ENCODE assay signal across 15 cellular contexts in genomic region chr7:137755438-137755837, GRCh38.
"Had no signal": no experiment of that assay in that cellular context is flagged by ENCODE, and none has a peak within 500 bp of the region (broad histone marks: within the 10 kb centered on the region; RNA-seq: fewer than 3 reads in every experiment).

No MANE protein-coding gene starts in this region.

- H3K9me3 Mint-ChIP-seq: activated T-cell treated with anti-CD3 and anti-CD28 coated beads, Interleukin-2, amount 50 U/mL, for 24 hours had no signal

- H3K4me1 Mint-ChIP-seq: activated CD8-positive, alpha-beta memory T cell treated with anti-CD3 and anti-CD28 coated beads, Interleukin-2, amount 10 ng/mL, durations not matched to agents 7 days and 5 days; memory B cell had no signal

- H3K9ac ChIP-seq: parathyroid adenoma had no signal

- H3K27ac ChIP-seq: breast epithelium, left lung, parathyroid adenoma, stomach had no signal

- DNase-seq: activated CD4-positive, alpha-beta T cell treated with anti-CD3 and anti-CD28 coated beads, Interleukin-2, amount 50 U/mL, for 1 hour; activated CD8-positive, alpha-beta memory T cell treated with anti-CD3 and anti-CD28 coated beads, Interleukin-2, amount 10 ng/mL, durations not matched to agents 7 days and 5 days; activated effector memory CD4-positive, alpha-beta T cell treated with anti-CD3 and anti-CD28 coated beads, Interleukin-2, amount 50 U/mL, for 16 hours; activated T-cell treated with anti-CD3 and anti-CD28 coated beads, Interleukin-2, amount 50 U/mL, for 24 hours; endodermal cell; erythroblast; left lung; stimulated activated CD4-positive, alpha-beta T cell treated with anti-CD3 and anti-CD28 coated beads, Interleukin-4, amount 100 ng/mL, for 4 hours; stomach; uterus had no signal

- H3K27ac Mint-ChIP-seq: activated CD8-positive, alpha-beta memory T cell treated with anti-CD3 and anti-CD28 coated beads, Interleukin-2, amount 10 ng/mL, durations not matched to agents 7 days and 5 days; activated naive CD8-positive, alpha-beta T cell; activated T-cell treated with anti-CD3 and anti-CD28 coated beads, Interleukin-2, amount 50 U/mL, for 24 hours; endodermal cell; memory B cell had no signal

- H3K4me1 ChIP-seq: breast epithelium, uterus had no signal

- H3K4me3 ChIP-seq: breast epithelium, left lung, stomach, thoracic aorta, uterus had no signal

- H2AFZ ChIP-seq: parathyroid adenoma had no signal

- H3K9me3 ChIP-seq: breast epithelium, left lung, stomach, thoracic aorta, uterus had no signal

- H3K36me3 Mint-ChIP-seq: activated CD8-positive, alpha-beta memory T cell treated with anti-CD3 and anti-CD28 coated beads, Interleukin-2, amount 10 ng/mL, durations not matched to agents 7 days and 5 days; activated naive CD8-positive, alpha-beta T cell; memory B cell had no signal

- H3K36me3 ChIP-seq: breast epithelium, left lung, stomach, thoracic aorta, uterus had no signal

- H3K4me3 Mint-ChIP-seq: activated CD8-positive, alpha-beta memory T cell treated with anti-CD3 and anti-CD28 coated beads, Interleukin-2, amount 10 ng/mL, durations not matched to agents 7 days and 5 days; activated naive CD8-positive, alpha-beta T cell; activated T-cell treated with anti-CD3 and anti-CD28 coated beads, Interleukin-2, amount 50 U/mL, for 24 hours; endodermal cell; memory B cell had no signal

- H3K27me3 ChIP-seq: breast epithelium, uterus had no signal
